In the genomic region with DNA sequence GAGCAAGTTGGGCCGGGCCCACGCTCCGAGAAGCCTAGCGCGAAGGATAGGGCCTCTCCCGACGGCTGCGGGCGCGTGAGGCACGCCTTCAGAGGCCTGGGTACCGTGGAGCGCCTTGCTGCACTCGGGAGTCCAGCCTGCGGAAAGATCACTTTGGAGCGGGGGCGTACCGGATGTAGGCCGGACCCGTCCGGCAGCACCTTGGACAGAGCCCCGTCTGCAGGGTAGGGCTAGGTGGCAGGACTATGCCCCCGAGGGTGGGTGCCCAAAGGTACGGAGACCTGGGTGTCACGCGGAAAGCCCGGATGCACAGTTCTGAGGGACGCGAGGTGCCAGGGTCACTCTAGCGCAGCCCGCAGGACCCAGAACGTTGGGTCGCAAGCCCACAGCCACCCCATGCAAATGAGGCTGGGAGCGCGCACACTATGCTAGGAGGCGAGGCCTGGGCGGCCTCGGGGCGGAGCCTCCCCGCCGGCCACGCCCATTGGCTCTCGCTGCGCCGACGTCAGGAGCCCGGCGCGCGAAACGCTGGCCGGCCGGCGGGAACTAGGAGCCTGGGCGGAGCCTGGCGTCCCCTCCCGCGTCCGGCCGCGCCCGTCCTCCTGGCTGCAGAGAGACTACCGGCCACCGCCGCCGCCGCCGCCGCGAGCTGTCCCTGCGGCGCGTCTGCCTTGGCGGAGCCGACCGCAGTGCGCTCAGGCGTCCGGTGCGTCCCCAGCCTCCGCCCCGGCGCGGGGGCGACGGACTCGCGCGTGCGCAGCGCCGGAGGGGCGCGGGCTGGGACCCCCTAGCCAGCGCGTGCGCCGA, we compare ENCODE assay signal across 1 cellular context.
TF ChIP-seq lines count a peak whose summit lies in the region.

Gene PAQR4 (plus strand): TSS at position 611 of the 807 bp plus-strand sequence. CDS start 327 bp downstream, outside the sequence.

TF ChIP-seq in K562, 482 proteins besides CTCF, POLR2A, EP300 and RAD21 (continued from another document and continues in another):
- TF ChIP-seq, protein P1, sequence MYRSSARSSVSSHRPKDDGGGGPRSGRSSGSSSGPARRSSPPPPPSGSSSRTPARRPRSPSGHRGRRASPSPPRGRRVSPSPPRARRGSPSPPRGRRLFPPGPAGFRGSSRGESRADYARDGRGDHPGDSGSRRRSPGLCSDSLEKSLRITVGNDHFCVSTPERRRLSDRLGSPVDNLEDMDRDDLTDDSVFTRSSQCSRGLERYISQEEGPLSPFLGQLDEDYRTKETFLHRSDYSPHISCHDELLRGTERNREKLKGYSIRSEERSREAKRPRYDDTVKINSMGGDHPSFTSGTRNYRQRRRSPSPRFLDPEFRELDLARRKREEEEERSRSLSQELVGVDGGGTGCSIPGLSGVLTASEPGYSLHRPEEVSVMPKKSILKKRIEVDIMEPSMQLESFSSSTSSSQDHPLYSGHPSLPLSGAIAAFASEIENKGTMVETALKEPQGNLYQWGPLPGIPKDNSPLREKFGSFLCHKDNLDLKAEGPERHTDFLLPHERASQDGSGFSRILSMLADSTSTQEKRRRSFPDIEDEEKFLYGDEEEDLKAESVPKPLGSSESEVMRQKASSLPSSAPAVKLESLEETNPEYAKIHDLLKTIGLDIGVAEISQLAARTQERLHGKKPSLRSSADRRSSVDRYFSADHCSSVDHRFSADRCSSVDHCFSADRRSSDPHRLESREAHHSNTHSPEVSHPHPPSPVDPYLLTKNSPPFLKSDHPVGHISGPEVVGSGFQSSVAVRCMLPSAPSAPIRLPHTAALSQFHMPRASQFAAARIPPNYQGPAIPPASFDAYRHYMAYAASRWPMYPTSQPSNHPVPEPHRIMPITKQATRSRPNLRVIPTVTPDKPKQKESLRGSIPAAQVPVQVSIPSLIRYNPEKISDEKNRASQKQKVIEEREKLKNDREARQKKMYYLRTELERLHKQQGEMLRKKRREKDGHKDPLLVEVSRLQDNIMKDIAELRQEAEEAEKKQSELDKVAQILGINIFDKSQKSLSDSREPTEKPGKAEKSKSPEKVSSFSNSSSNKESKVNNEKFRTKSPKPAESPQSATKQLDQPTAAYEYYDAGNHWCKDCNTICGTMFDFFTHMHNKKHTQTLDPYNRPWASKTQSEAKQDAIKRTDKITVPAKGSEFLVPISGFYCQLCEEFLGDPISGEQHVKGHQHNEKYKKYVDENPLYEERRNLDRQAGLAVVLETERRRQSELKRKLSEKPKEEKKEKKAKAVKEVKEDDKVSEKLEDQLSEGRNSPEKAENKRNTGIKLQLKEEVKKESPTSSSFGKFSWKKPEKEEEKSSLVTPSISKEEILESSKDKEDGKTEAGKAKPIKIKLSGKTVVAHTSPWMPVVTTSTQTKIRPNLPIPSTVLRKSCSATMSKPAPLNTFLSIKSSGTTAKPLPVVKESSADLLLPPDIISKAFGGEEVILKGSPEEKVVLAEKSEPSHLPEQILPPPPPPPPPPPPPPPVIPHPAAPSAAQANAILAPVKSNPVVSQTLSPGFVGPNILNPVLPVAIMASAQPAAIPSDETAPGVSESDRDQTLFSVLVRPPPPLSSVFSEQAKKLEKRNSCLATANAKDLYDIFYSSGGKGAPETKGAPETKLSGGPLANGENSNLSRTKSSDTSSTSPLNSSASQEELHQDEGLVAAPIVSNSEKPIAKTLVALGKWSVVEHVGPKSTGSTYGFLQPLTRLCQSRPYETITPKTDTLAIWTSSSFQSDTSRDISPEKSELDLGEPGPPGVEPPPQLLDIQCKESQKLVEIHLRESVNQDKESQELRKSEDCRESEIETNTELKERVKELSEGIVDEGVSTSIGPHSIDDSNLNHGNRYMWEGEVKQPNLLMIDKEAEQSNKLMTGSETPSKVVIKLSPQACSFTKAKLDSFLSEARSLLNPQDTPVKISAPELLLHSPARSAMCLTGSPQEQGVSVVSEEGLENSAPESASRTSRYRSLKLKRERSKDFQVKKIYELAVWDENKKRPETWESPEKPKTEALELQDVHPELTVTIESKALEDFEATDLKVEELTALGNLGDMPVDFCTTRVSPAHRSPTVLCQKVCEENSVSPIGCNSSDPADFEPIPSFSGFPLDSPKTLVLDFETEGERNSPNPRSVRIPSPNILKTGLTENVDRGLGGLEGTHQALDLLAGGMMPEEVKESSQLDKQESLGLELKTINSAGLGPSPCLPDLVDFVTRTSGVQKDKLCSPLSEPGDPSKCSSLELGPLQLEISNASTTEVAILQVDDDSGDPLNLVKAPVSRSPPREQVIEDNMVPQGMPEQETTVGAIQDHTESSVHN (IDR thresholded peaks at IDR 0.05; ENCODE audit: borderline replicate concordance in 1 of 2, low read depth in 1 of 2) = no peak
- TF ChIP-seq RBM25 (IDR thresholded peaks at IDR 0.05; ENCODE audit: low read depth, low read length, severe bottlenecking) = no peak
- peak; percentile 92 for TF ChIP-seq HMGN3 (IDR thresholded peaks at IDR 0.05; ENCODE audit: borderline replicate concordance, extremely low read depth, insufficient read length, low read depth, low read length)
- peak in 1 of 2 experiments; percentile 78; a peak in 2 of 4 replicates for TF ChIP-seq SRF (CRISPR knock-in tag; IDR thresholded peaks at IDR 0.05)
- TF ChIP-seq ZFPM2 (CRISPR knock-in tag; IDR thresholded peaks at IDR 0.05) = no peak
- peak; percentile 97 for TF ChIP-seq CTBP1 (IDR thresholded peaks at IDR 0.05; ENCODE audit: borderline replicate concordance)
- TF ChIP-seq, protein P2, sequence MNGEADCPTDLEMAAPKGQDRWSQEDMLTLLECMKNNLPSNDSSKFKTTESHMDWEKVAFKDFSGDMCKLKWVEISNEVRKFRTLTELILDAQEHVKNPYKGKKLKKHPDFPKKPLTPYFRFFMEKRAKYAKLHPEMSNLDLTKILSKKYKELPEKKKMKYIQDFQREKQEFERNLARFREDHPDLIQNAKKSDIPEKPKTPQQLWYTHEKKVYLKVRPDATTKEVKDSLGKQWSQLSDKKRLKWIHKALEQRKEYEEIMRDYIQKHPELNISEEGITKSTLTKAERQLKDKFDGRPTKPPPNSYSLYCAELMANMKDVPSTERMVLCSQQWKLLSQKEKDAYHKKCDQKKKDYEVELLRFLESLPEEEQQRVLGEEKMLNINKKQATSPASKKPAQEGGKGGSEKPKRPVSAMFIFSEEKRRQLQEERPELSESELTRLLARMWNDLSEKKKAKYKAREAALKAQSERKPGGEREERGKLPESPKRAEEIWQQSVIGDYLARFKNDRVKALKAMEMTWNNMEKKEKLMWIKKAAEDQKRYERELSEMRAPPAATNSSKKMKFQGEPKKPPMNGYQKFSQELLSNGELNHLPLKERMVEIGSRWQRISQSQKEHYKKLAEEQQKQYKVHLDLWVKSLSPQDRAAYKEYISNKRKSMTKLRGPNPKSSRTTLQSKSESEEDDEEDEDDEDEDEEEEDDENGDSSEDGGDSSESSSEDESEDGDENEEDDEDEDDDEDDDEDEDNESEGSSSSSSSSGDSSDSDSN (IDR thresholded peaks at IDR 0.05; ENCODE audit: borderline replicate concordance in 1 of 2, low read depth in 2 of 2, low read length in 2 of 2) = peak in 1 of 2 experiments; percentile 68; a peak in 1 of 4 replicates
- TF ChIP-seq ZNF780A (CRISPR knock-in tag; IDR thresholded peaks at IDR 0.05) = no peak
- no peak for TF ChIP-seq POU5F1 (IDR thresholded peaks at IDR 0.05; ENCODE audit: borderline replicate concordance, low read depth, low read length, partially characterized antibody)
- TF ChIP-seq, protein P3, sequence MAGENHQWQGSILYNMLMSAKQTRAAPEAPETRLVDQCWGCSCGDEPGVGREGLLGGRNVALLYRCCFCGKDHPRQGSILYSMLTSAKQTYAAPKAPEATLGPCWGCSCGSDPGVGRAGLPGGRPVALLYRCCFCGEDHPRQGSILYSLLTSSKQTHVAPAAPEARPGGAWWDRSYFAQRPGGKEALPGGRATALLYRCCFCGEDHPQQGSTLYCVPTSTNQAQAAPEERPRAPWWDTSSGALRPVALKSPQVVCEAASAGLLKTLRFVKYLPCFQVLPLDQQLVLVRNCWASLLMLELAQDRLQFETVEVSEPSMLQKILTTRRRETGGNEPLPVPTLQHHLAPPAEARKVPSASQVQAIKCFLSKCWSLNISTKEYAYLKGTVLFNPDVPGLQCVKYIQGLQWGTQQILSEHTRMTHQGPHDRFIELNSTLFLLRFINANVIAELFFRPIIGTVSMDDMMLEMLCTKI (IDR thresholded peaks at IDR 0.05; ENCODE audit: partially characterized antibody) = no peak
- TF ChIP-seq WHSC1 (IDR thresholded peaks at IDR 0.05; ENCODE audit: low read length) = no peak
- no peak for TF ChIP-seq KDM2B (CRISPR knock-in tag; IDR thresholded peaks at IDR 0.05)
- no peak for TF ChIP-seq FOXA3 (CRISPR knock-in tag; conservative IDR thresholded peaks at IDR 0.05 in 1 of 2, IDR thresholded peaks at IDR 0.05 in 1 of 2)
- no peak for TF ChIP-seq SMAD1 (IDR thresholded peaks at IDR 0.05; ENCODE audit: low read depth, low read length, partially characterized antibody)
- peak; percentile 77 for TF ChIP-seq ZNF263 (CRISPR knock-in tag; IDR thresholded peaks at IDR 0.05; ENCODE audit: borderline replicate concordance)
- no peak for TF ChIP-seq ZNF512 (tag; IDR thresholded peaks at IDR 0.05)
- TF ChIP-seq ZNF217 (CRISPR knock-in tag; IDR thresholded peaks at IDR 0.05) = no peak
- TF ChIP-seq ZFP1 (CRISPR knock-in tag; IDR thresholded peaks at IDR 0.05) = no peak
- TF ChIP-seq PHB2 (IDR thresholded peaks at IDR 0.05; ENCODE audit: low read depth) = no peak
- TF ChIP-seq ZFP30 (CRISPR knock-in tag; IDR thresholded peaks at IDR 0.05; ENCODE audit: borderline replicate concordance) = no peak
- TF ChIP-seq E2F3 (CRISPR knock-in tag; IDR thresholded peaks at IDR 0.05) = peak; percentile 96
- TF ChIP-seq MAFF (IDR thresholded peaks at IDR 0.05; ENCODE audit: low read length) = no peak
- no peak for TF ChIP-seq MLLT1 (IDR thresholded peaks at IDR 0.05)
- TF ChIP-seq TEAD2 (tag; IDR thresholded peaks at IDR 0.05) = no peak
- TF ChIP-seq HMG20A (CRISPR knock-in tag; conservative IDR thresholded peaks at IDR 0.05) = no peak
- no peak for TF ChIP-seq SOX6 (IDR thresholded peaks at IDR 0.05)
- TF ChIP-seq ELF2 (CRISPR knock-in tag; IDR thresholded peaks at IDR 0.05) = peak; percentile 60; the same call in 1 of the 2 replicates
- no peak for TF ChIP-seq ETS2 (tag; IDR thresholded peaks at IDR 0.05; ENCODE audit: borderline replicate concordance, poor library complexity, severe bottlenecking)
- 0 out of 2 replicates have a peak, but pooled peaks have one; percentile 35 for TF ChIP-seq SMAD3 (CRISPR knock-in tag; conservative IDR thresholded peaks at IDR 0.05)
- TF ChIP-seq MTA3 (IDR thresholded peaks at IDR 0.05; ENCODE audit: borderline replicate concordance) = peak; percentile 90
- no peak for TF ChIP-seq ZEB2 (IDR thresholded peaks at IDR 0.05)
- TF ChIP-seq TBL1XR1 (IDR thresholded peaks at IDR 0.05; ENCODE audit: low read length in 2 of 2) = no peak
- peak; percentile 88; the same call in 1 of the 2 replicates for TF ChIP-seq FOXP1 (CRISPR knock-in tag; IDR thresholded peaks at IDR 0.05)
- TF ChIP-seq SAP30 (IDR thresholded peaks at IDR 0.05; ENCODE audit: borderline replicate concordance, insufficient read depth, low read depth, low read length, poor library complexity, severe bottlenecking) = peak; percentile 98
- TF ChIP-seq ZKSCAN1 (IDR thresholded peaks at IDR 0.05; ENCODE audit: low read depth, low read length) = no peak; the same call in 1 of the 2 replicates
- TF ChIP-seq L3MBTL2 (IDR thresholded peaks at IDR 0.05) = peak; percentile 66
- peak; percentile 64; the same call in 1 of the 2 replicates for TF ChIP-seq CBFB (CRISPR knock-in tag; IDR thresholded peaks at IDR 0.05)
- TF ChIP-seq ZNF324 (CRISPR knock-in tag; IDR thresholded peaks at IDR 0.05) = no peak
- no peak for TF ChIP-seq NCOA2 (IDR thresholded peaks at IDR 0.05; ENCODE audit: partially characterized antibody in 2 of 2)
- no peak for TF ChIP-seq TSC22D4 (tag; IDR thresholded peaks at IDR 0.05)
- TF ChIP-seq CGGBP1 (CRISPR knock-in tag; IDR thresholded peaks at IDR 0.05) = no peak
- no peak for TF ChIP-seq HCFC1 (IDR thresholded peaks at IDR 0.05; ENCODE audit: low read depth, low read length)
- no peak for TF ChIP-seq XRCC3 (IDR thresholded peaks at IDR 0.05)
- TF ChIP-seq TEAD4 (IDR thresholded peaks at IDR 0.05; ENCODE audit: low read length) = 0 out of 2 replicates have a peak, but pooled peaks have one; percentile 10
- no peak; the same call in 1 of the 2 replicates for TF ChIP-seq TEAD4 (CRISPR knock-in tag; IDR thresholded peaks at IDR 0.05; ENCODE audit: borderline replicate concordance)
- no peak for TF ChIP-seq PTTG1 (tag; IDR thresholded peaks at IDR 0.05; ENCODE audit: low read depth)
- peak; percentile 99 for TF ChIP-seq EHMT2 (IDR thresholded peaks at IDR 0.05)
- TF ChIP-seq PHB (CRISPR knock-in tag; IDR thresholded peaks at IDR 0.05) = no peak
- no peak for TF ChIP-seq KLF6 (CRISPR knock-in tag; IDR thresholded peaks at IDR 0.05; ENCODE audit: borderline replicate concordance)
- no peak for TF ChIP-seq ZNF436 (CRISPR knock-in tag; IDR thresholded peaks at IDR 0.05)
- 0 out of 2 replicates have a peak, but pooled peaks have one; percentile 41 for TF ChIP-seq ZNF830 (CRISPR knock-in tag; IDR thresholded peaks at IDR 0.05)
- no peak for TF ChIP-seq EZH2 (IDR thresholded peaks at IDR 0.05; ENCODE audit: borderline replicate concordance, low read depth, low read length)
- peak; percentile 72 for TF ChIP-seq SMARCA4 (IDR thresholded peaks at IDR 0.05)
- TF ChIP-seq ZNF316 (IDR thresholded peaks at IDR 0.05) = no peak
